In the genomic region with DNA sequence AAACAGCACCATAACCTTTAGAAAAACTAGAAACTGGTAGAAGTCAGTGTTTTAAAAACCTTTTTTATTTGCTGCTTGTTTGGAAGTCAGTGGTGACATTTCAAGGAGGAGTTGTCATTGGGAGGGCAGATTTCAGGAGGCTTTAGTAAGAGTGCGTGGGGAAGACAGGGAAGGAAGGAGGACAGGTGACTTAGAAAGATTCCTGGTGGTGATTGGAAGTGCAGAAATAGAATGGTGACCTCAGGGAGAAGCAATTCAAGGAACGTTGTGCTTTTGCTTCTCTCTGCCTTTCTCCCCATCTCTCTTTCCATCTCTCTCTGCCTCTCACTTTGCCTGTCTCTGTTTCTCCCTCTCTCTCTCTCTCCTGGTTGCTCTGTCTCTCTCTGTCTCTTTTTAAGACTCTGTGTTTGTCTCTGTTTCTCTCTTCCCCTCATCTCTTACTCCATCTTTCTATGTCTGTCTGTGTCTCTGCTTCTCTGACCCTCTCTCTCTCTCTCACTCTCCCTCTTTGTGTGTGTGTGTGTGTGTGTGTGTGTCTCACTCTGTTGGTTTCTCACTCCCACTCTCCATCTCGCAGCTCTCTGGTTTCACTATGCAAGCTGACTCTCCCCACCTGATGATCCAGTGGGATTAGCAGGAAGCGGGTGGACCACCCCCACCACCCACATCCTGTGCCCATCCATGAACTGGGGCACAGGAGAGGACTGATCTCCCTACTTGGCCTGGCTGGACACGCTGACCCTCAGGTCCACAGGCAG, we compare ENCODE assay signal across 1 cellular context.
A peak's percentile ranks its signal among the peaks of the same experiment; 100 is the strongest.
TF ChIP-seq lines count a peak whose summit lies in the region.

No MANE protein-coding gene starts in this region.

TF ChIP-seq in HEK293, 187 proteins besides CTCF, POLR2A, EP300 and RAD21 (continued from another document):
- TF ChIP-seq, protein P1, sequence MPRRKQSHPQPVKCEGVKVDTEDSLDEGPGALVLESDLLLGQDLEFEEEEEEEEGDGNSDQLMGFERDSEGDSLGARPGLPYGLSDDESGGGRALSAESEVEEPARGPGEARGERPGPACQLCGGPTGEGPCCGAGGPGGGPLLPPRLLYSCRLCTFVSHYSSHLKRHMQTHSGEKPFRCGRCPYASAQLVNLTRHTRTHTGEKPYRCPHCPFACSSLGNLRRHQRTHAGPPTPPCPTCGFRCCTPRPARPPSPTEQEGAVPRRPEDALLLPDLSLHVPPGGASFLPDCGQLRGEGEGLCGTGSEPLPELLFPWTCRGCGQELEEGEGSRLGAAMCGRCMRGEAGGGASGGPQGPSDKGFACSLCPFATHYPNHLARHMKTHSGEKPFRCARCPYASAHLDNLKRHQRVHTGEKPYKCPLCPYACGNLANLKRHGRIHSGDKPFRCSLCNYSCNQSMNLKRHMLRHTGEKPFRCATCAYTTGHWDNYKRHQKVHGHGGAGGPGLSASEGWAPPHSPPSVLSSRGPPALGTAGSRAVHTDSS (tag by site-specific recombination; IDR thresholded peaks at IDR 0.05): no peak
- TF ChIP-seq ZNF623 (tag by site-specific recombination; IDR thresholded peaks at IDR 0.05) (no peak), ZNF366 (tag by site-specific recombination; conservative IDR thresholded peaks at IDR 0.05) (peak; percentile 62; the same call in 1 of the 2 replicates), SCRT1 (tag by site-specific recombination; IDR thresholded peaks at IDR 0.05; ENCODE audit: borderline replicate concordance) (peak; percentile 51; the same call in 1 of the 2 replicates), SCRT2 (tag by site-specific recombination; IDR thresholded peaks at IDR 0.05) (peak; percentile 72)
- TF ChIP-seq, protein P2, sequence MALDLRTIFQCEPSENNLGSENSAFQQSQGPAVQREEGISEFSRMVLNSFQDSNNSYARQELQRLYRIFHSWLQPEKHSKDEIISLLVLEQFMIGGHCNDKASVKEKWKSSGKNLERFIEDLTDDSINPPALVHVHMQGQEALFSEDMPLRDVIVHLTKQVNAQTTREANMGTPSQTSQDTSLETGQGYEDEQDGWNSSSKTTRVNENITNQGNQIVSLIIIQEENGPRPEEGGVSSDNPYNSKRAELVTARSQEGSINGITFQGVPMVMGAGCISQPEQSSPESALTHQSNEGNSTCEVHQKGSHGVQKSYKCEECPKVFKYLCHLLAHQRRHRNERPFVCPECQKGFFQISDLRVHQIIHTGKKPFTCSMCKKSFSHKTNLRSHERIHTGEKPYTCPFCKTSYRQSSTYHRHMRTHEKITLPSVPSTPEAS (tag by site-specific recombination; IDR thresholded peaks at IDR 0.05): peak; percentile 87
- TF ChIP-seq, protein P3, sequence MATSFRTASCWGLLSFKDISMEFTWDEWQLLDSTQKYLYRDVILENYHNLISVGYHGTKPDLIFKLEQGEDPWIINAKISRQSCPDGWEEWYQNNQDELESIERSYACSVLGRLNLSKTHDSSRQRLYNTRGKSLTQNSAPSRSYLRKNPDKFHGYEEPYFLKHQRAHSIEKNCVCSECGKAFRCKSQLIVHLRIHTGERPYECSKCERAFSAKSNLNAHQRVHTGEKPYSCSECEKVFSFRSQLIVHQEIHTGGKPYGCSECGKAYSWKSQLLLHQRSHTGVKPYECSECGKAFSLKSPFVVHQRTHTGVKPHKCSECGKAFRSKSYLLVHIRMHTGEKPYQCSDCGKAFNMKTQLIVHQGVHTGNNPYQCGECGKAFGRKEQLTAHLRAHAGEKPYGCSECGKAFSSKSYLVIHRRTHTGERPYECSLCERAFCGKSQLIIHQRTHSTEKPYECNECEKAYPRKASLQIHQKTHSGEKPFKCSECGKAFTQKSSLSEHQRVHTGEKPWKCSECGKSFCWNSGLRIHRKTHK (tag by site-specific recombination; IDR thresholded peaks at IDR 0.05): no peak
